In genomic region chr4:138509346-138509745, GRCh38 we compare ENCODE assay signal across 36 cellular contexts.
"Had no signal": no experiment of that assay in that cellular context is flagged by ENCODE, and none has a peak within 500 bp of the region (broad histone marks: within the 10 kb centered on the region; RNA-seq: fewer than 3 reads in every experiment).

No MANE protein-coding gene starts in this region.

- H3K27ac ChIP-seq: adrenal gland, body of pancreas, brain microvascular endothelial cell, breast epithelium, VCaP had no signal

- H3K9me3 ChIP-seq: adrenal gland, body of pancreas, breast epithelium had no signal

- H3K36me3 ChIP-seq: adrenal gland, brain microvascular endothelial cell, breast epithelium had no signal

- H3K9me3 Mint-ChIP-seq: activated B cell treated with CpG ODN at 0.5 μM for 24 hours; activated CD8-positive, alpha-beta T cell treated with anti-CD3 and anti-CD28 coated beads for 36 hours; activated naive CD4-positive, alpha-beta T cell treated with anti-CD3 and anti-CD28 coated beads for 36 hours; activated T-helper 1 cell treated with anti-CD3 and anti-CD28 coated beads, Interleukin-12 subunit alpha, Interleukin-12 subunit beta, Interleukin-2, Interleukin-4 antibody, amounts not matched to agents 30 ng/mL and 10 ng/mL and 1 ng/mL, durations not matched to agents 14 hours and 24 hours and 36 hours; T-helper 2 cell treated with Interferon-gamma antibody and Interleukin-4, amounts not matched to agents 5 μg/mL and 100 μg/mL, for 36 hours had no signal

- H3K4me1 Mint-ChIP-seq: activated B cell treated with CpG ODN at 0.5 μM for 24 hours; activated CD4-positive, alpha-beta T cell treated with anti-CD3 and anti-CD28 coated beads, Interleukin-2, amount 10 ng/mL, durations not matched to agents 24 days and 14 days; activated naive CD8-positive, alpha-beta T cell treated with anti-CD3 and anti-CD28 coated beads for 36 hours; activated T-helper 17 cell treated with anti-CD3 and anti-CD28 coated beads, Interleukin-2, amount 50 U/mL, for 72 hours had no signal

- H3K36me3 Mint-ChIP-seq: activated CD4-positive, alpha-beta memory T cell treated with anti-CD3 and anti-CD28 coated beads for 36 hours; activated naive CD8-positive, alpha-beta T cell treated with anti-CD3 and anti-CD28 coated beads for 36 hours had no signal

- H3K27ac Mint-ChIP-seq: activated B cell treated with CpG ODN at 0.5 μM for 24 hours; activated CD4-positive, alpha-beta memory T cell treated with anti-CD3 and anti-CD28 coated beads for 36 hours; activated CD4-positive, alpha-beta T cell treated with anti-CD3 and anti-CD28 coated beads, Interleukin-2, amount 10 ng/mL, durations not matched to agents 24 days and 14 days; activated CD8-positive, alpha-beta T cell treated with anti-CD3 and anti-CD28 coated beads for 36 hours; activated naive CD4-positive, alpha-beta T cell treated with anti-CD3 and anti-CD28 coated beads for 36 hours; activated naive CD4-positive, alpha-beta T cell treated with anti-CD3 and anti-CD28 coated beads, Interleukin-2, amount 50 U/mL, for 72 hours; activated naive CD8-positive, alpha-beta T cell treated with anti-CD3 and anti-CD28 coated beads for 36 hours; activated T-cell treated with anti-CD3 and anti-CD28 coated beads, Interleukin-2, amount 50 U/mL, for 72 hours; activated T-helper 1 cell treated with anti-CD3 and anti-CD28 coated beads, Interleukin-12 subunit alpha, Interleukin-12 subunit beta, Interleukin-2, Interleukin-4 antibody, amounts not matched to agents 30 ng/mL and 10 ng/mL and 1 ng/mL, durations not matched to agents 14 hours and 24 hours and 36 hours; activated T-helper 17 cell treated with anti-CD3 and anti-CD28 coated beads, Interleukin-2, amount 50 U/mL, for 72 hours; T-helper 1 cell treated with Interleukin-12 subunit alpha and Interleukin-12 subunit beta and Interleukin-4 antibody, amounts not matched to agents 30 μg/mL and 1 μg/mL, for 36 hours; T-helper 2 cell treated with Interferon-gamma antibody and Interleukin-4, amounts not matched to agents 5 μg/mL and 100 μg/mL, for 36 hours had no signal

- H3K27me3 Mint-ChIP-seq: activated CD4-positive, alpha-beta memory T cell treated with anti-CD3 and anti-CD28 coated beads for 36 hours; activated CD4-positive, alpha-beta T cell treated with anti-CD3 and anti-CD28 coated beads, Interleukin-2, amount 10 ng/mL, durations not matched to agents 24 days and 14 days; activated naive CD8-positive, alpha-beta T cell treated with anti-CD3 and anti-CD28 coated beads for 36 hours had no signal

- H3K4me1 ChIP-seq: adrenal gland, body of pancreas, breast epithelium had no signal

- H3K4me3 ChIP-seq: adrenal gland, body of pancreas, breast epithelium had no signal

- ATAC-seq: activated CD8-positive, alpha-beta T cell treated with anti-CD3 and anti-CD28 coated beads for 36 hours; activated naive CD4-positive, alpha-beta T cell treated with anti-CD3 and anti-CD28 coated beads, Interleukin-2, amount 50 U/mL, for 72 hours; activated T-cell treated with anti-CD3 and anti-CD28 coated beads, Interleukin-2, amount 50 U/mL, for 4 hours; activated T-cell treated with anti-CD3 and anti-CD28 coated beads, Interleukin-2, amount 50 U/mL, for 72 hours; activated T-helper 17 cell treated with anti-CD3 and anti-CD28 coated beads, Interleukin-2, amount 50 U/mL, for 72 hours; body of pancreas had no signal

- H3K27me3 ChIP-seq: adrenal gland, body of pancreas, brain microvascular endothelial cell, breast epithelium had no signal

- DNase-seq: activated B cell treated with CpG ODN at 0.5 μM for 24 hours; activated CD4-positive, alpha-beta memory T cell treated with anti-CD3 and anti-CD28 coated beads for 36 hours; activated CD4-positive, alpha-beta T cell treated with anti-CD3 and anti-CD28 coated beads for 4 hours; activated CD4-positive, alpha-beta T cell treated with anti-CD3 and anti-CD28 coated beads, Interleukin-2, amount 10 ng/mL, durations not matched to agents 24 days and 14 days; activated CD4-positive, alpha-beta T cell treated with anti-CD3 and anti-CD28 coated beads, Interleukin-2, amount 50 U/mL, for 1 hour; activated CD4-positive, alpha-beta T cell treated with anti-CD3 and anti-CD28 coated beads, Interleukin-2, amount 50 U/mL, for 4 hours; activated CD4-positive, CD25-positive, alpha-beta regulatory T cell treated with anti-CD3 and anti-CD28 coated beads, Interleukin-2, amount 50 U/mL, for 72 hours; activated CD8-positive, alpha-beta memory T cell treated with anti-CD3 and anti-CD28 coated beads, Interleukin-2, amount 50 U/mL, for 4 hours; activated CD8-positive, alpha-beta T cell treated with anti-CD3 and anti-CD28 coated beads for 36 hours; activated effector memory CD4-positive, alpha-beta T cell treated with anti-CD3 and anti-CD28 coated beads, Interleukin-2, amount 50 U/mL, for 16 hours; activated gamma-delta T cell treated with Interleukin-2 at 50 U/mL for 16 hours; activated naive CD4-positive, alpha-beta T cell; activated naive CD4-positive, alpha-beta T cell treated with anti-CD3 and anti-CD28 coated beads for 36 hours; activated naive CD4-positive, alpha-beta T cell treated with anti-CD3 and anti-CD28 coated beads, Interleukin-2, amount 50 U/mL, for 16 hours; activated naive CD8-positive, alpha-beta T cell treated with anti-CD3 and anti-CD28 coated beads for 36 hours; activated T-cell treated with anti-CD3 and anti-CD28 coated beads for 4 hours; activated T-cell treated with anti-CD3 and anti-CD28 coated beads, Interleukin-2, amount 50 U/mL, for 1 hour; activated T-cell treated with anti-CD3 and anti-CD28 coated beads, Interleukin-2, amount 50 U/mL, for 4 hours; activated T-cell treated with anti-CD3 and anti-CD28 coated beads, Interleukin-2, amount 50 U/mL, for 72 hours; adrenal gland; aorta; body of pancreas; central memory CD4-positive, alpha-beta T cell; T-helper 1 cell; T-helper 2 cell; T-helper 9 cell had no signal

- FAIRE-seq: astrocyte, TTC549 had no signal

- H3K4me3 Mint-ChIP-seq: activated B cell treated with CpG ODN at 0.5 μM for 24 hours; activated CD4-positive, alpha-beta memory T cell treated with anti-CD3 and anti-CD28 coated beads for 36 hours; activated CD4-positive, alpha-beta T cell treated with anti-CD3 and anti-CD28 coated beads, Interleukin-2, amount 10 ng/mL, durations not matched to agents 24 days and 14 days; activated CD8-positive, alpha-beta T cell treated with anti-CD3 and anti-CD28 coated beads for 36 hours; activated naive CD4-positive, alpha-beta T cell treated with anti-CD3 and anti-CD28 coated beads for 36 hours; activated naive CD8-positive, alpha-beta T cell treated with anti-CD3 and anti-CD28 coated beads for 36 hours; activated T-cell treated with anti-CD3 and anti-CD28 coated beads, Interleukin-2, amount 50 U/mL, for 4 hours; activated T-cell treated with anti-CD3 and anti-CD28 coated beads, Interleukin-2, amount 50 U/mL, for 72 hours; activated T-helper 1 cell treated with anti-CD3 and anti-CD28 coated beads, Interleukin-12 subunit alpha, Interleukin-12 subunit beta, Interleukin-2, Interleukin-4 antibody, amounts not matched to agents 30 ng/mL and 10 ng/mL and 1 ng/mL, durations not matched to agents 14 hours and 24 hours and 36 hours; activated T-helper 17 cell treated with anti-CD3 and anti-CD28 coated beads, Interleukin-2, amount 50 U/mL, for 72 hours; T-helper 1 cell treated with Interleukin-12 subunit alpha and Interleukin-12 subunit beta and Interleukin-4 antibody, amounts not matched to agents 30 μg/mL and 1 μg/mL, for 36 hours; T-helper 2 cell treated with Interferon-gamma antibody and Interleukin-4, amounts not matched to agents 5 μg/mL and 100 μg/mL, for 36 hours had no signal
